1 cellular context compared by ENCODE assay signal in the genomic region with DNA sequence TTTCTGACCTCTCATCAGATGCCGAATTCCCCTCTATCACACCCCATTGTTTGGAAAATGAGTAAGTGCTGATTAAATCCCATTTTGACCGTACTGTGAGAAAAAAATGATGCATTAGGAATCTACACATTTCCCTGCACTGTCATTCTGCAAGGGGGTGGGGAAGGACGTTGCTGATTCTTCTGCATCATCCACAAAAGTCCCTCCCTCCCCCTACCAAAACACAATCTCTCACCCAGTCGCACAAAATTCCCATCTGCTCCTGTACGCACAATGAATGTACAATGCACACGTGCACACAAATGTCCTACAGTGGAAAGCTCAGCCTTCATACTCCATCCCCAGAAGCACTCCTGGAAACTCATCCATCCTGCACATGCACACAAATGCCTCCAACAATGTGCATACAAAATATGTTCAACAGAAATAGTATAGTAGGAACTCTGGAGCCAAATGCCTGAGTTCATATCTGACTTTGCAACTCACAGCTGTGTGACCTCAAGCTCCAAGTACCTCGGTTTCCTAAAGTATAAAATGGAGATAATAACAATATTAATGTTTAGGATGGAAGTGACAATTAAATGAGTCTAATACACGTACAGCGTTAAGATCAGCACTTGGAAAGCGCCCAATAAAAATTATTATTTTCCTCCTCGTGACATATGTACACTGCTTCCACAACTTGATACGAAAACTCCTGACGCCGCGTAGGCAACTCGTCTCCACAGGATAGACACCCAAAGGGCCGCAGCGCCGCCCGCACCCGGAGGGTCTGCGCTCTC.
A peak's percentile ranks its signal among the peaks of the same experiment; 100 is the strongest.
TF ChIP-seq lines count a peak whose summit lies in the region.

No MANE protein-coding gene starts in this region.

TF ChIP-seq in K562, 482 proteins besides CTCF, POLR2A, EP300 and RAD21 (continued from another document):
- TF ChIP-seq, protein P1, sequence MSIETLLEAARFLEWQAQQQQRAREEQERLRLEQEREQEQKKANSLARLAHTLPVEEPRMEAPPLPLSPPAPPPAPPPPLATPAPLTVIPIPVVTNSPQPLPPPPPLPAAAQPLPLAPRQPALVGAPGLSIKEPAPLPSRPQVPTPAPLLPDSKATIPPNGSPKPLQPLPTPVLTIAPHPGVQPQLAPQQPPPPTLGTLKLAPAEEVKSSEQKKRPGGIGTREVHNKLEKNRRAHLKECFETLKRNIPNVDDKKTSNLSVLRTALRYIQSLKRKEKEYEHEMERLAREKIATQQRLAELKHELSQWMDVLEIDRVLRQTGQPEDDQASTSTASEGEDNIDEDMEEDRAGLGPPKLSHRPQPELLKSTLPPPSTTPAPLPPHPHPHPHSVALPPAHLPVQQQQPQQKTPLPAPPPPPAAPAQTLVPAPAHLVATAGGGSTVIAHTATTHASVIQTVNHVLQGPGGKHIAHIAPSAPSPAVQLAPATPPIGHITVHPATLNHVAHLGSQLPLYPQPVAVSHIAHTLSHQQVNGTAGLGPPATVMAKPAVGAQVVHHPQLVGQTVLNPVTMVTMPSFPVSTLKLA (conservative IDR thresholded peaks at IDR 0.05) = peak; percentile 25 to 63; a peak in 2 of 4 replicates
- TF ChIP-seq PML (IDR thresholded peaks at IDR 0.05; ENCODE audit: low read length) (0 out of 2 replicates have a peak, but pooled peaks have one; percentile 30), PHB2 (IDR thresholded peaks at IDR 0.05; ENCODE audit: low read depth) (no peak), HDAC1 (IDR thresholded peaks at IDR 0.05) (peak in 1 of 2 experiments; percentile 59; a peak in 2 of 4 replicates), MCM5 (IDR thresholded peaks at IDR 0.05; ENCODE audit: low read depth) (no peak), ZNF263 (CRISPR knock-in tag; IDR thresholded peaks at IDR 0.05; ENCODE audit: borderline replicate concordance) (no peak), TEAD4 (IDR thresholded peaks at IDR 0.05; ENCODE audit: low read length) (0 out of 2 replicates have a peak, but pooled peaks have one; percentile 10), TEAD4 (CRISPR knock-in tag; IDR thresholded peaks at IDR 0.05; ENCODE audit: borderline replicate concordance) (no peak), HCFC1 (IDR thresholded peaks at IDR 0.05; ENCODE audit: low read depth, low read length) (no peak), ZBTB2 (IDR thresholded peaks at IDR 0.05) (0 out of 2 replicates have a peak, but pooled peaks have one; percentile 17), C11orf30 (IDR thresholded peaks at IDR 0.05; ENCODE audit: low read depth) (0 out of 2 replicates have a peak, but pooled peaks have one; percentile 17), ARNT (IDR thresholded peaks at IDR 0.05) (peak in 1 of 2 experiments; percentile 53; a peak in 1 of 4 replicates), ZNF316 (IDR thresholded peaks at IDR 0.05) (0 out of 2 replicates have a peak, but pooled peaks have one; percentile 30), KDM1A (IDR thresholded peaks at IDR 0.05) (peak in 1 of 2 experiments; percentile 13; a peak in 1 of 4 replicates), ZBED1 (IDR thresholded peaks at IDR 0.05) (no peak), BRD9 (IDR thresholded peaks at IDR 0.05; ENCODE audit: low read depth, partially characterized antibody) (no peak), ARID3A (IDR thresholded peaks at IDR 0.05; ENCODE audit: borderline replicate concordance, low read depth, low read length) (0 out of 2 replicates have a peak, but pooled peaks have one; percentile 12), CREM (IDR thresholded peaks at IDR 0.05; ENCODE audit: low read depth) (peak; percentile 69), SIN3A (IDR thresholded peaks at IDR 0.05; ENCODE audit: borderline replicate concordance in 2 of 2, control insufficient read depth in 1 of 2, low read depth in 2 of 2, low read length in 2 of 2) (0 out of 4 replicates have a peak, but pooled peaks have one; percentile 32 to 56)
- TF ChIP-seq, protein P2, sequence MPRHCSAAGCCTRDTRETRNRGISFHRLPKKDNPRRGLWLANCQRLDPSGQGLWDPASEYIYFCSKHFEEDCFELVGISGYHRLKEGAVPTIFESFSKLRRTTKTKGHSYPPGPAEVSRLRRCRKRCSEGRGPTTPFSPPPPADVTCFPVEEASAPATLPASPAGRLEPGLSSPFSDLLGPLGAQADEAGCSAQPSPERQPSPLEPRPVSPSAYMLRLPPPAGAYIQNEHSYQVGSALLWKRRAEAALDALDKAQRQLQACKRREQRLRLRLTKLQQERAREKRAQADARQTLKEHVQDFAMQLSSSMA (CRISPR knock-in tag; IDR thresholded peaks at IDR 0.05) = 0 out of 2 replicates have a peak, but pooled peaks have one; percentile 14
- TF ChIP-seq, protein P3, sequence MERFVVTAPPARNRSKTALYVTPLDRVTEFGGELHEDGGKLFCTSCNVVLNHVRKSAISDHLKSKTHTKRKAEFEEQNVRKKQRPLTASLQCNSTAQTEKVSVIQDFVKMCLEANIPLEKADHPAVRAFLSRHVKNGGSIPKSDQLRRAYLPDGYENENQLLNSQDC (CRISPR knock-in tag; IDR thresholded peaks at IDR 0.05) = 0 out of 2 replicates have a peak, but pooled peaks have one; percentile 8
TF ChIP-seq in K562: peak in this region for 17.
